Comparison of ENCODE assay signal across 9 cellular contexts in the genomic region with DNA sequence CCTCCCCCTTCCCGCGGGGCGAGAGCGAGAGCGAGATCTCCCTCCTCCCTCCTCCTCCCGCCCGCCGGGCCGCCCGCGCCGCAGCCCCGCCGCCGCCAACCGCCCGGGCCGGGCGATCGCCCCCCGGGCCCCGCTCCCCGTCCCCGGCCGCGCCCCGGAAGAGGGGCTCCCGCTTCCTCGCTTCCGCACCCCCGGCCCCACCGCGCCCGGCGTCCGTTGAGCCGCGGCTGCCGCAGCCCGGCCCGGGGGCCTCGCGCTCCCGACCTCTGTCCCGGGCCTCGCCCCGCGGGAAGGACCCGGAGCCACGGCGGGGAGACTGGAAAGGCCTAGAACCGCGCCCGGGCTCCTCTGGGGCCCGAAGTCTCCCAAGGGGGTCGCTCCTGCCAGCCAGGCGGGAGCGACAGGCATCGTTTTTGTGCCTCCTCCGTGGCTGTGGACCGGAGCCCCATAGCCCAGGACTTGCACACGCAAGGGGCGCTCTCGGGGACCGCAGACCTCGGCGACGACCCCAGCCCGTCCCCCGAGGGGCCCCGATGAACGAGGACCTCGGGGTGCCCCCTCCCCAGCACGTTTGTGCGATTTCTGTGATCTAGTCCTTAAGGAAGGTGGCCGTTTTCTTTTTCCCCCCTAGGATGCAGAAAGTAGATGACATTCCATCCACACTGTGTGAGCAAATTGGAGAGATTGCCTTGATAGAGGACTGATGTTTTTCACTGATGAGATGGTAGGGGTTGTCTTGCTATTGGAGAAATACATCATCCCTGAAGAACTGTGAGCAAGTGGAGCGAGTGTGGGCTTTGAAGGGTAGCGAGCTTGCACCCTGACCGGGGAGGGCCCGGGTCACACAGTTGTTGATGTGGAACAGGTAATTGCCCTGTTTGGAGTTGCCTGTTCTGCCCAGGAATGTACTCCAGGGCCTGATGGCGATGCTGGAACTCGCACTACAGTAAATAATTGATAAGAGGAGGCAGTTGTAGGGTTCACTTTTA. TPM values are rescaled to one million over a fixed set of nuclear protein-coding genes. Genes with fewer than 3 reads are reported as not detected.
DNase-seq lines count a peak whose midpoint lies in the region; ATAC-seq and TF ChIP-seq lines count a peak whose summit lies in the region.
"Had no signal": no experiment of that assay in that cellular context is flagged by ENCODE, and none has a peak within 500 bp of the region (broad histone marks: within the 10 kb centered on the region; RNA-seq: fewer than 3 reads in every experiment).

No MANE protein-coding gene starts in this region.

- TF ChIP-seq EP300 in ovary (IDR thresholded peaks at IDR 0.05): no peak

- 1 to 2% (median 1%) methylated on average over 51 to 78 of the region's 82 CpGs for WGBS in ovary, 3 donors

- peak; percentile 34 for DNase-seq in activated naive CD4-positive, alpha-beta T cell treated with Interleukin-2 at 50 U/mL for 16 hours
- DNase-seq in activated naive CD4-positive, alpha-beta T cell (lab: John Stamatoyannopoulos, UW): no peak
- DNase-seq in activated CD4-positive, alpha-beta T cell treated with anti-CD3 and anti-CD28 coated beads for 4 hours: peak; percentile 22 to 23
- no peak for DNase-seq in fibroblast of pulmonary artery (ENCODE audit: low read depth)
- DNase-seq in ovary: peak in 1 of 5 donors; percentile 59
- no peak for DNase-seq in foreskin melanocyte
- DNase-seq in stimulated activated CD4-positive, alpha-beta T cell treated with anti-CD3 and anti-CD28 coated beads, Interleukin-12 subunit alpha, Interleukin-12 subunit beta, amount 100 ng/mL, for 4 hours: no peak

- H3K4me3 ChIP-seq in fibroblast of pulmonary artery (replicated peaks; ENCODE audit: low read depth, low read length) (peak overlapping the region; percentile 68), ovary (peak overlapping the region; percentile 96)

- TF ChIP-seq CTCF in fibroblast of pulmonary artery (IDR thresholded peaks at IDR 0.05; ENCODE audit: low read length, missing control alignments): no peak
- no peak for TF ChIP-seq CTCF in ovary (IDR thresholded peaks at IDR 0.05)

- no peaks in the 10 kb centered on the region for H3K9me3 ChIP-seq in ovary

- TF ChIP-seq POLR2A in ovary (IDR thresholded peaks at IDR 0.05): no peak

- intact Hi-C loops in ovary (cut with DNase I): no loop called here

- H3K27me3 ChIP-seq in ovary: no peaks in the 10 kb centered on the region

- H3K36me3 ChIP-seq in ovary: no peaks in the 10 kb centered on the region

- H3K27ac ChIP-seq in ovary: peak overlapping the region; percentile 96 to 99

- peak; percentile 7 for ATAC-seq in HG03095 (IDR thresholded peaks at IDR 0.05; ENCODE audit: unreplicated experiment)

- H3K4me1 ChIP-seq in ovary (ENCODE audit: insufficient read depth): peaks cover 6% of the 10 kb centered on the region

RNA-seq across cellular contexts. Expression of gene BANP, which starts 0.6 kb away (rescaled TPM):
- total RNA-seq in ovary: 10 to 100 TPM; 22.2 to 48.6 (median 35.3) TPM
- polyA plus RNA-seq in ovary: 10 to 100 TPM; 14.8 to 20.7 TPM

RNA-seq across cellular contexts. Expression of gene CA5A, which starts 15.5 kb away (rescaled TPM):
- not detected for total RNA-seq in ovary
- polyA plus RNA-seq in ovary: under 1 TPM; 0.02 to 0.05 TPM
- total RNA-seq: pulmonary artery endothelial cell had no signal

Comparison
In these comparisons a context has a peak if more than half of its experiments do, and no peak if none do; other contexts are left out.
1. DNase-seq: peak in activated naive CD4-positive, alpha-beta T cell treated with Interleukin-2 at 50 U/mL for 16 hours (single experiment) and activated CD4-positive, alpha-beta T cell treated with anti-CD3 and anti-CD28 coated beads for 4 hours (2 of 2); none in activated naive CD4-positive, alpha-beta T cell (0 of 4), fibroblast of pulmonary artery (single experiment), foreskin melanocyte (single experiment) and stimulated activated CD4-positive, alpha-beta T cell treated with anti-CD3 and anti-CD28 coated beads, Interleukin-12 subunit alpha, Interleukin-12 subunit beta, amount 100 ng/mL, for 4 hours (single experiment).